Comparison of ENCODE assay signal across 35 cellular contexts in genomic region chr1:159999204-159999603, GRCh38. TPM values are rescaled to one million over a fixed set of nuclear protein-coding genes. Genes with fewer than 3 reads are reported as not detected.
DNase-seq lines count a peak whose midpoint lies in the region; ATAC-seq and TF ChIP-seq lines count a peak whose summit lies in the region.
"Had no signal": no experiment of that assay in that cellular context is flagged by ENCODE, and none has a peak within 500 bp of the region (broad histone marks: within the 10 kb centered on the region; RNA-seq: fewer than 3 reads in every experiment).

No MANE protein-coding gene starts in this region.

- H2AFZ ChIP-seq in osteoblast (ENCODE audit: low read length): peak overlapping the region; percentile 69

- H3K27me3 ChIP-seq in MG63: no peaks in the 10 kb centered on the region
- no peaks in the 10 kb centered on the region for H3K27me3 ChIP-seq in osteoblast (ENCODE audit: insufficient read depth, low read length)
- H3K27me3 ChIP-seq: colonic mucosa, tibial artery had no signal

- H3K9me3 ChIP-seq in MG63 (no peaks in the 10 kb centered on the region), osteoblast (ENCODE audit: low read depth, low read length) (no peaks in the 10 kb centered on the region)
- H3K9me3 ChIP-seq: adrenal gland, Caco-2, colonic mucosa, heart left ventricle, lower lobe of right lung, tibial artery had no signal

- peaks cover 19% of the 10 kb centered on the region for H3K4me1 ChIP-seq in osteoblast (ENCODE audit: insufficient read depth, low read length)
- H3K4me1 ChIP-seq: adrenal gland, Caco-2, colonic mucosa, lower lobe of right lung, tibial artery had no signal

- TF ChIP-seq CTCF in cardiac fibroblast (IDR thresholded peaks at IDR 0.05; ENCODE audit: low read depth, low read length): no peak
- TF ChIP-seq CTCF in osteoblast (IDR thresholded peaks at IDR 0.05; ENCODE audit: extremely low read depth, low read depth, low read length): no peak

- no peak overlapping the region for H3K4me2 ChIP-seq in osteoblast (ENCODE audit: insufficient read depth, low read length)
- H3K4me2 ChIP-seq: GM23338 had no signal

- H3K36me3 ChIP-seq in MG63 (no peaks in the 10 kb centered on the region), osteoblast (ENCODE audit: insufficient read depth, low read length) (no peaks in the 10 kb centered on the region)
- H3K36me3 ChIP-seq: adrenal gland, colonic mucosa, heart left ventricle, lower lobe of right lung, tibial artery had no signal

- H3K27ac ChIP-seq in osteoblast (ENCODE audit: low read depth, low read length): no peak overlapping the region
- H3K27ac ChIP-seq: adrenal gland, C4-2B, colonic mucosa, epithelial cell of prostate, heart left ventricle, lower lobe of right lung, tibial artery had no signal

- H4K20me1 ChIP-seq in osteoblast (ENCODE audit: insufficient read depth, low read length): no peaks in the 10 kb centered on the region

- H3K4me3 ChIP-seq in MG63 (no peak overlapping the region), cardiac fibroblast (replicated peaks in 1 of 2; ENCODE audit: low read depth in 2 of 2, low read length in 2 of 2) (no peak overlapping the region), osteoblast (ENCODE audit: insufficient read depth, low read length) (no peak overlapping the region)
- H3K4me3 ChIP-seq: adrenal gland, colonic mucosa, GM23338, heart left ventricle, lower lobe of right lung, tibial artery had no signal

- no peak for ATAC-seq in GM21528 (IDR thresholded peaks at IDR 0.05; ENCODE audit: low FRiP score, unreplicated experiment)
- ATAC-seq: GM23338; heart left ventricle; lower lobe of right lung; naive thymus-derived CD8-positive, alpha-beta T cell had no signal

- peak; percentile 10 for DNase-seq in EL
- DNase-seq in MG63: peak; percentile 31
- peak; percentile 36 to 47 for DNase-seq in cardiac fibroblast (ENCODE audit: low read depth in 2 of 2)
- no peak for DNase-seq in osteoblast (ENCODE audit: insufficient read length, low spot score, missing footprints)
- DNase-seq in T-helper 1 cell: no peak
- no peak for DNase-seq in stimulated activated naive CD4-positive, alpha-beta T cell treated with Interleukin-2 at 50 U/mL for 16 hours (lab: John Stamatoyannopoulos, UW)
- DNase-seq: activated CD4-positive, alpha-beta memory T cell treated with anti-CD3 and anti-CD28 coated beads for 36 hours; activated CD4-positive, CD25-positive, alpha-beta regulatory T cell treated with anti-CD3 and anti-CD28 coated beads, Interleukin-2, amount 50 U/mL, for 72 hours; activated CD8-positive, alpha-beta memory T cell treated with anti-CD3 and anti-CD28 coated beads, Interleukin-2, amount 50 U/mL, for 48 hours; activated naive CD4-positive, alpha-beta T cell treated with anti-CD3 and anti-CD28 coated beads, Interleukin-2, amount 10 ng/mL, durations not matched to agents 7 days and 5 days; adrenal gland; Caco-2; colonic mucosa; effector CD8-positive, alpha-beta T cell; foreskin melanocyte; heart left ventricle; HFFc6; lower lobe of right lung; naive thymus-derived CD8-positive, alpha-beta T cell; NCI-H1092; NCI-H1694; occipital lobe; OCI-M1; stimulated activated CD4-positive, alpha-beta T cell treated with anti-CD3 and anti-CD28 coated beads, Interleukin-4, amount 100 ng/mL, for 1 hour; T-helper 2 cell; tibial artery had no signal

- no peaks in the 10 kb centered on the region for H3K79me2 ChIP-seq in osteoblast (ENCODE audit: insufficient read depth, low read length)

RNA-seq across cellular contexts. Expression of gene PIGM, which starts 32.6 kb away (rescaled TPM):
- total RNA-seq in MG63 (2014; rRNA removed; shearing (Covaris generic); ENCODE audit: low replicate concordance): 4.1 and 4.6 TPM in 2 replicates
- total RNA-seq in osteoblast: 7.2 and 7.4 TPM in 2 replicates

RNA-seq across cellular contexts. Expression of gene SLAMF9, which starts 45.2 kb away (rescaled TPM):
- not detected in 2 replicates for total RNA-seq in MG63 (2014; rRNA removed; shearing (Covaris generic); ENCODE audit: low replicate concordance)
- not detected in 2 replicates for total RNA-seq in osteoblast
- total RNA-seq: activated CD4-positive, alpha-beta memory T cell treated with anti-CD3 and anti-CD28 coated beads for 36 hours; activated T-helper 1 cell treated with anti-CD3 and anti-CD28 coated beads, Interleukin-12 subunit alpha, Interleukin-12 subunit beta, Interleukin-2, Interleukin-4 antibody, amounts not matched to agents 30 ng/mL and 10 ng/mL and 1 ng/mL, durations not matched to agents 14 hours and 24 hours and 36 hours; adrenal gland; cardiac septum; colonic mucosa; GM23338; lower lobe of right lung; naive thymus-derived CD8-positive, alpha-beta T cell; NCI-H460; occipital lobe; pulmonary artery endothelial cell had no signal

RNA-seq across cellular contexts. Expression of gene IGSF9, which starts 53.8 kb away (rescaled TPM):
- not detected in 2 replicates for total RNA-seq in MG63 (2014; rRNA removed; shearing (Covaris generic); ENCODE audit: low replicate concordance)
- under 0.01 TPM in 2 replicates for total RNA-seq in osteoblast
- total RNA-seq: activated T-helper 1 cell treated with anti-CD3 and anti-CD28 coated beads, Interleukin-12 subunit alpha, Interleukin-12 subunit beta, Interleukin-2, Interleukin-4 antibody, amounts not matched to agents 30 ng/mL and 10 ng/mL and 1 ng/mL, durations not matched to agents 14 hours and 24 hours and 36 hours; cardiac septum; HFFc6; mononuclear cell; NCI-H460; pulmonary artery endothelial cell had no signal

Comparison
In these comparisons a context has a peak if more than half of its experiments do, and no peak if none do; other contexts are left out.
1. DNase-seq: peak in EL (single experiment), MG63 (single experiment) and cardiac fibroblast (2 of 2); none in osteoblast (single experiment), T-helper 1 cell (0 of 5) and stimulated activated naive CD4-positive, alpha-beta T cell treated with Interleukin-2 at 50 U/mL for 16 hours (single experiment).